Comparison of ENCODE assay signal across 8 cellular contexts in the genomic region with DNA sequence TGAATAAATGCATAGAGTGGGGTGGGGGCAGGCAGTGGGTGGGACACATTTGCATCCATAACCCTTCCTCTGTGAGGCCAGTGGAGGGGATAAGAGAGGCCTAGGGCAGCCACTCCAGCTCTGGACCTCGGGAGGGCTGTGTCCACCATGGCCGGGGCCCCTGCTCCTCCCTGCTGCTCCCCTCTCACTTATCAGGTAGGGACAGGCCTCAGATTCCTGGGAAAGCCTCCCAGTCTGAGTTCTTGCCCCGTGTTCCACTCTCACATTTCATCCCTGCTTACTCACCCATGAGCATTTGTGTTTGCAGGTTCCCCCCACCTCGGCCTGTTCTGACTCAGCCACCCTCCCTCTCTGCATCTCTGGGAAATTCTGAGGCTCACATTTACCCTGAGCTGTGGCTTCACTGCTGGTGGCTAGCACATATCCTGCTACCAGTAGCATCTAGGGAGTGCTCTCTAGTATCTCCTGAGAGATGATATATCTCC.
DNase-seq lines count a peak whose midpoint lies in the region; ATAC-seq and TF ChIP-seq lines count a peak whose summit lies in the region.

No MANE protein-coding gene starts in this region.

- H3K9ac ChIP-seq in BLaER1: peak overlapping the region; percentile 39; the same call in 1 of the 2 replicates

- peak; percentile 74 to 80 for DNase-seq in activated T-cell treated with anti-CD3 and anti-CD28 coated beads, Interleukin-2, amount 50 U/mL, for 72 hours
- DNase-seq in retinal pigment epithelial cell (ENCODE audit: low read depth) (peak; percentile 49), testis (no peak), NCI-H2196 (lab: John Stamatoyannopoulos, UW; ENCODE audit: unreplicated experiment) (no peak), ascending aorta (ENCODE audit: low spot score in 2 of 2) (no peak)

- TF ChIP-seq CTCF in retinal pigment epithelial cell (conservative IDR thresholded peaks at IDR 0.05; ENCODE audit: low read depth, low read length) (no peak), testis (IDR thresholded peaks at IDR 0.05) (no peak), ascending aorta (IDR thresholded peaks at IDR 0.05) (no peak)

- intact Hi-C loops in testis (cut with DNase I; ENCODE audit: low total_unique reads) (no loop called here), ascending aorta (cut with DNase I) (no loop called here)

- H3K27me3 Mint-ChIP-seq in activated T-cell treated with anti-CD3 and anti-CD28 coated beads, Interleukin-2, amount 50 U/mL, for 72 hours (ENCODE audit: low read depth): no peaks in the 10 kb centered on the region

- TF ChIP-seq POLR2A in GM19193 (IDR thresholded peaks at IDR 0.05; ENCODE audit: extremely low read depth, insufficient read depth, insufficient read length): peak; percentile 35
- no peak for TF ChIP-seq POLR2A in testis (IDR thresholded peaks at IDR 0.05)

- 0 out of 2 replicates have a peak, but pooled peaks cover under 1% of the 10 kb centered on the region for H3K27me3 ChIP-seq in BLaER1
- H3K27me3 ChIP-seq in testis: no peaks in the 10 kb centered on the region
- H3K27me3 ChIP-seq in ascending aorta: no peaks in the 10 kb centered on the region

- no peak overlapping the region for H3K4me3 ChIP-seq in BLaER1
- no peak overlapping the region for H3K4me3 ChIP-seq in retinal pigment epithelial cell (ENCODE audit: low read length)
- no peak overlapping the region for H3K4me3 ChIP-seq in testis
- H3K4me3 ChIP-seq in ascending aorta: no peak overlapping the region

- H3K9me3 ChIP-seq in BLaER1 (no peaks in the 10 kb centered on the region), testis (no peaks in the 10 kb centered on the region), ascending aorta (no peaks in the 10 kb centered on the region)

- H3K27ac ChIP-seq in BLaER1 (peak overlapping the region; percentile 62), testis (no peak overlapping the region), ascending aorta (no peak overlapping the region)

- ATAC-seq in HG03139 (IDR thresholded peaks at IDR 0.05; ENCODE audit: unreplicated experiment): peak; percentile 54
- peak; percentile 92 to 93 for ATAC-seq in activated T-cell treated with anti-CD3 and anti-CD28 coated beads, Interleukin-2, amount 50 U/mL, for 72 hours (replicated peaks in 1 of 2)

- 64 to 65% methylated on average over 4 of the region's 4 CpGs for WGBS in testis, 2 donors

- H4K20me1 ChIP-seq in BLaER1: no peaks in the 10 kb centered on the region

- H3K9me3 Mint-ChIP-seq in activated T-cell treated with anti-CD3 and anti-CD28 coated beads, Interleukin-2, amount 50 U/mL, for 72 hours: no peaks in the 10 kb centered on the region

- H3K4me1 ChIP-seq in BLaER1 (peaks cover 51% of the 10 kb centered on the region), testis (peaks cover 3% of the 10 kb centered on the region), ascending aorta (no peaks in the 10 kb centered on the region)

- no peaks in the 10 kb centered on the region for H3K36me3 ChIP-seq in BLaER1
- H3K36me3 ChIP-seq in testis (ENCODE audit: low read depth, missing control alignments): no peaks in the 10 kb centered on the region
- H3K36me3 ChIP-seq in ascending aorta: no peaks in the 10 kb centered on the region

- H3K4me3 Mint-ChIP-seq in activated T-cell treated with anti-CD3 and anti-CD28 coated beads, Interleukin-2, amount 50 U/mL, for 72 hours: peak overlapping the region; percentile 9 to 41

- H3K36me3 Mint-ChIP-seq in activated T-cell treated with anti-CD3 and anti-CD28 coated beads, Interleukin-2, amount 50 U/mL, for 72 hours (ENCODE audit: insufficient read depth in 2 of 2): no peaks in the 10 kb centered on the region

- H3K27ac Mint-ChIP-seq in activated T-cell treated with anti-CD3 and anti-CD28 coated beads, Interleukin-2, amount 50 U/mL, for 72 hours: no peak overlapping the region

- H3K4me1 Mint-ChIP-seq in activated T-cell treated with anti-CD3 and anti-CD28 coated beads, Interleukin-2, amount 50 U/mL, for 72 hours (ENCODE audit: low read depth): peaks cover 18% of the 10 kb centered on the region

- H3K4me2 ChIP-seq in BLaER1: peak overlapping the region; percentile 79

Comparison
In these comparisons a context has a peak if more than half of its experiments do, and no peak if none do; other contexts are left out.
1. DNase-seq: peak in activated T-cell treated with anti-CD3 and anti-CD28 coated beads, Interleukin-2, amount 50 U/mL, for 72 hours (2 of 2) and retinal pigment epithelial cell (single experiment); none in testis (single experiment), NCI-H2196 (single experiment) and ascending aorta (0 of 2).